Comparison of ENCODE assay signal across 22 cellular contexts in the genomic region with DNA sequence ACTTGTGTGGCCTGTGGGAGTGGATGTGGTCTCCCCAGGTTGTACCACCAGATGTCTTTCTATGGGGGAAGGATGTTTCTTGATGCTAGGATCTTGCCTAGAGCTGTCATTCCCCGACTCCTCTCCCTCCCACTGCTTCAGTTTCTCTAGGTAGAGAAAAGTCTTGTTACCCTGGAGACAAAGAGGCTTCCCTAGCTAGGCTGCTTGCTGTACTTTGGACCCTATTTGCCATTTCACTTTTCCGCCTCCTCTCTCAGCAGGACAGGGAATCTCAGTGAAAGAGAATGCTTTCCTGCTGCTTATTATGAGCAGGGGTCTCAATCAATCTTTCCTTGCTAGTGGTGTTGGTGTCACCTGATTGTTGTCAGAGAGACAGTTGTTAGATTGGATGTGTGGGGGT.
DNase-seq lines count a peak whose midpoint lies in the region; ATAC-seq and TF ChIP-seq lines count a peak whose summit lies in the region.
"Had no signal": no experiment of that assay in that cellular context is flagged by ENCODE, and none has a peak within 500 bp of the region (broad histone marks: within the 10 kb centered on the region; RNA-seq: fewer than 3 reads in every experiment).

No MANE protein-coding gene starts in this region.

- H3K4me3 ChIP-seq in ectodermal cell (ENCODE audit: insufficient read depth, low read depth, low read length) (no peak overlapping the region), spleen (no peak overlapping the region), heart left ventricle (no peak overlapping the region)
- H3K4me3 ChIP-seq: body of pancreas, dorsolateral prefrontal cortex, GM12878, psoas muscle had no signal

- DNase-seq in NCI-H187 treated with DMSO at 0.1 percent for 48 hours (lab: John Stamatoyannopoulos, UW) (peak; percentile 8), NCI-H187 (lab: John Stamatoyannopoulos, UW) (no peak), mucosa of gallbladder (ENCODE audit: low spot score) (peak; percentile 25), type B pancreatic cell (ENCODE audit: extremely low spot score, unreplicated experiment) (no peak), putamen (ENCODE audit: low spot score) (no peak), spleen (no peak), heart left ventricle (no peak)
- DNase-seq: activated CD4-positive, alpha-beta T cell treated with anti-CD3 and anti-CD28 coated beads, Interleukin-2, amount 10 ng/mL, durations not matched to agents 24 days and 14 days; activated T-cell treated with anti-CD3 and anti-CD28 coated beads, Interleukin-2, amount 50 U/mL, for 4 hours; body of pancreas; dorsolateral prefrontal cortex; islet precursor cell; NCI-H1092 treated with DMSO at 0.1 percent for 48 hours; NCI-H446 treated with DMSO at 0.1 percent for 48 hours; NK-92 treated with Interleukin-12 subunit alpha and Interleukin-12 subunit beta, amount 100 ng/mL, for 24 hours; psoas muscle; Right ventricle myocardium superior; stimulated activated naive CD8-positive, alpha-beta T cell treated with anti-CD3 and anti-CD28 coated beads, Interleukin-15, amount 100 ng/mL, for 72 hours; T-helper 9 cell had no signal

- TF ChIP-seq CTCF in type B pancreatic cell (conservative IDR thresholded peaks at IDR 0.05) (no peak), spleen (IDR thresholded peaks at IDR 0.05 in 8 of 11, conservative IDR thresholded peaks at IDR 0.05 in 3 of 11) (no peak), heart left ventricle (IDR thresholded peaks at IDR 0.05) (no peak)

- no peak for ATAC-seq in heart left ventricle
- ATAC-seq: activated T-cell treated with anti-CD3 and anti-CD28 coated beads, Interleukin-2, amount 50 U/mL, for 4 hours; body of pancreas; GM12878; psoas muscle; stimulated activated naive CD8-positive, alpha-beta T cell treated with anti-CD3 and anti-CD28 coated beads, Interleukin-15, amount 100 ng/mL, for 72 hours had no signal

- H3K27ac ChIP-seq in ectodermal cell (ENCODE audit: insufficient read depth, low read depth, low read length, poor library complexity, severe bottlenecking) (peak overlapping the region; percentile 17), spleen (no peak overlapping the region), heart left ventricle (no peak overlapping the region)
- H3K27ac ChIP-seq: body of pancreas, dorsolateral prefrontal cortex, psoas muscle, VCaP had no signal

- H3K4me3 Mint-ChIP-seq in type B pancreatic cell: peak overlapping the region; percentile 27
- H3K4me3 Mint-ChIP-seq: activated CD4-positive, alpha-beta T cell treated with anti-CD3 and anti-CD28 coated beads, Interleukin-2, amount 10 ng/mL, durations not matched to agents 24 days and 14 days; activated T-cell treated with anti-CD3 and anti-CD28 coated beads, Interleukin-2, amount 50 U/mL, for 4 hours; stimulated activated naive CD8-positive, alpha-beta T cell treated with anti-CD3 and anti-CD28 coated beads, Interleukin-15, amount 100 ng/mL, for 72 hours had no signal

- no peaks in the 10 kb centered on the region for H3K27me3 Mint-ChIP-seq in type B pancreatic cell
- H3K27me3 Mint-ChIP-seq: activated CD4-positive, alpha-beta T cell treated with anti-CD3 and anti-CD28 coated beads, Interleukin-2, amount 10 ng/mL, durations not matched to agents 24 days and 14 days; stimulated activated naive CD8-positive, alpha-beta T cell treated with anti-CD3 and anti-CD28 coated beads, Interleukin-15, amount 100 ng/mL, for 72 hours had no signal

- peaks cover 19% of the 10 kb centered on the region for H3K4me1 Mint-ChIP-seq in type B pancreatic cell (ENCODE audit: unreplicated experiment)
- H3K4me1 Mint-ChIP-seq: activated CD4-positive, alpha-beta T cell treated with anti-CD3 and anti-CD28 coated beads, Interleukin-2, amount 10 ng/mL, durations not matched to agents 24 days and 14 days; stimulated activated naive CD8-positive, alpha-beta T cell treated with anti-CD3 and anti-CD28 coated beads, Interleukin-15, amount 100 ng/mL, for 72 hours had no signal

- peak overlapping the region; percentile 51 for H3K27ac Mint-ChIP-seq in type B pancreatic cell
- H3K27ac Mint-ChIP-seq: activated CD4-positive, alpha-beta T cell treated with anti-CD3 and anti-CD28 coated beads, Interleukin-2, amount 10 ng/mL, durations not matched to agents 24 days and 14 days; stimulated activated naive CD8-positive, alpha-beta T cell treated with anti-CD3 and anti-CD28 coated beads, Interleukin-15, amount 100 ng/mL, for 72 hours had no signal

- H3K36me3 ChIP-seq in ectodermal cell (ENCODE audit: control insufficient read depth, insufficient read depth, low read length) (no peaks in the 10 kb centered on the region), spleen (no peaks in the 10 kb centered on the region), heart left ventricle (no peaks in the 10 kb centered on the region)

- H3K27me3 ChIP-seq in ectodermal cell (ENCODE audit: control insufficient read depth, insufficient read depth, low read length, poor library complexity, severe bottlenecking) (no peaks in the 10 kb centered on the region), spleen (replicated peaks in 1 of 7) (no peaks in the 10 kb centered on the region), heart left ventricle (no peaks in the 10 kb centered on the region)
- H3K27me3 ChIP-seq: body of pancreas, dorsolateral prefrontal cortex had no signal

- H3K4me1 ChIP-seq in ectodermal cell (ENCODE audit: control insufficient read depth, insufficient read depth, low read length) (peaks cover 17% of the 10 kb centered on the region), spleen (no peaks in the 10 kb centered on the region), heart left ventricle (no peaks in the 10 kb centered on the region)
- H3K4me1 ChIP-seq: body of pancreas, psoas muscle had no signal

- intact Hi-C loops in spleen (cut with DNase I; ENCODE audit: low total_unique reads): no loop called here
- intact Hi-C loops in heart left ventricle (cut with DNase I): no loop called here

- H3K36me3 Mint-ChIP-seq in type B pancreatic cell: no peaks in the 10 kb centered on the region

- 5 to 7% methylated on average over 2 of the region's 2 CpGs for WGBS in ectodermal cell, 2 experiments
- 57 to 80% (median 72%) methylated on average over 2 of the region's 2 CpGs for WGBS in spleen, 5 donors
- WGBS in heart left ventricle, 4 donors: 54 to 73% (median 67%) methylated on average over 2 of the region's 2 CpGs

- H3K9me3 ChIP-seq in ectodermal cell (ENCODE audit: control insufficient read depth, low read length): no peaks in the 10 kb centered on the region
- peaks cover 0 to 5% (median 0%) of the 10 kb centered on the region in 8 donors for H3K9me3 ChIP-seq in spleen
- no peaks in the 10 kb centered on the region for H3K9me3 ChIP-seq in heart left ventricle
- H3K9me3 ChIP-seq: body of pancreas, psoas muscle had no signal

- TF ChIP-seq POLR2A in spleen (IDR thresholded peaks at IDR 0.05) (no peak), heart left ventricle (IDR thresholded peaks at IDR 0.05) (no peak)

- H3K9me3 Mint-ChIP-seq in type B pancreatic cell: peaks cover 5% of the 10 kb centered on the region
- H3K9me3 Mint-ChIP-seq: activated CD4-positive, alpha-beta T cell treated with anti-CD3 and anti-CD28 coated beads, Interleukin-2, amount 10 ng/mL, durations not matched to agents 24 days and 14 days; stimulated activated naive CD8-positive, alpha-beta T cell treated with anti-CD3 and anti-CD28 coated beads, Interleukin-15, amount 100 ng/mL, for 72 hours had no signal

Comparison
In these comparisons a context has a peak if more than half of its experiments do, and no peak if none do; other contexts are left out.
1. DNase-seq: peak in NCI-H187 treated with DMSO at 0.1 percent for 48 hours (single experiment) and mucosa of gallbladder (single experiment); none in NCI-H187 (0 of 2), type B pancreatic cell (single experiment), putamen (single experiment), spleen (single experiment) and heart left ventricle (0 of 5).